19 cellular contexts compared by ENCODE assay signal in the genomic region with DNA sequence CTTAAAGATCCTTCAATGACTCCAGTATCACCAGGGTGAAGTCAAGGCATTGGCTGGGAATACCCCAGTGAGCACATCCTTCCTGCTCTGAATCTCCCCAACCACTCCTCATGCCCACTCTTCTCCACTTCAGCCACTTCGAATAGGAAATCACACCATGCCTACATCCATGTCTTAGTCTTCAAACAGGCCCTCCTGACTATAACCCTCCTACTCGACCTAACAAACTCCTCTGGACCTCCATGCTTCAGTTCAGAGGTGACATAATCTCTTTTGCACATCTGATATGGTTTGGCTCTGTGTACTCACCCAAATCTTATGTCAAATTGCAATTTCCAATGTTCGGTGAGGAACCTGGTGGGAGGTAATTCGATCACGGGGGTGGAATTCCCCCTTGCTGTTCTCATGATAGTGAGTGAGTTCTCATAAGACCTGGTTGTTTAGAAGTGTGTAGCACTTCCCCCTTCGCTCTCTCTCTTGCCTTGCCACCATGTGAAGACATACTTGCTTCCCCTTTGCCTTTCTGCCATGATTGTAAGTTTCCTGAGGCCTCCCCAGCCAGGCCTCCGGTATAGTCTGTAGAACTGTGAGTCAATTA.
DNase-seq lines count a peak whose midpoint lies in the region; ATAC-seq, FAIRE-seq and TF ChIP-seq lines count a peak whose summit lies in the region.
"Had no signal": no experiment of that assay in that cellular context is flagged by ENCODE, and none has a peak within 500 bp of the region (broad histone marks: within the 10 kb centered on the region; RNA-seq: fewer than 3 reads in every experiment).

No MANE protein-coding gene starts in this region.

- POLR2A ChIA-PET in MCF 10A (lab: Yijun Ruan, JAX) = no interaction called here

- no peak overlapping the region for H3K27ac Mint-ChIP-seq in MCF 10A (ENCODE audit: low read depth, unreplicated experiment)

- no peaks in the 10 kb centered on the region for H3K27me3 ChIP-seq in bronchial epithelial cell (ENCODE audit: control insufficient read depth, insufficient read depth, low read length)
- H3K27me3 ChIP-seq: ascending aorta; BLaER1 treated with 17β-estradiol and CSF1 and Interleukin-3, amounts not matched to agents 10 nM and 100 nM; foreskin keratinocyte; Peyer's patch; tibial artery had no signal

- BruUV-seq in MCF 10A (replicated peaks; lab: Mats Ljungman, UMichigan) = no TSS peak

- peaks cover 10% of the 10 kb centered on the region for H3K36me3 ChIP-seq in bronchial epithelial cell (ENCODE audit: control insufficient read depth, insufficient read depth, low read length)

- intact Hi-C loops in MCF 10A (cut with micrococcal nuclease) = no loop called here

- TF ChIP-seq CTCF in bronchial epithelial cell (IDR thresholded peaks at IDR 0.05; ENCODE audit: insufficient read depth, low read length, severe bottlenecking) (no peak), MCF 10A (IDR thresholded peaks at IDR 0.05; ENCODE audit: unreplicated experiment) (no peak)

- H3K4me3 Mint-ChIP-seq in MCF 10A (ENCODE audit: unreplicated experiment) = no peak overlapping the region

- H3K27me3 Mint-ChIP-seq in MCF 10A (ENCODE audit: insufficient read depth, unreplicated experiment) = no peaks in the 10 kb centered on the region

- DNase-seq in bronchial epithelial cell (ENCODE audit: low read depth) (no peak), GM19239 (ENCODE audit: insufficient read length, low spot score) (no peak), amygdala (lab: John Stamatoyannopoulos, UW) (no peak), MCF 10A (ENCODE audit: unreplicated experiment) (no peak)
- DNase-seq: activated CD8-positive, alpha-beta memory T cell treated with anti-CD3 and anti-CD28 coated beads for 24 hours; activated gamma-delta T cell; foreskin keratinocyte; left ventricle myocardium superior; NCI-H774; Peyer's patch; tibial artery had no signal

- peaks cover 10% of the 10 kb centered on the region for H3K4me1 Mint-ChIP-seq in MCF 10A (ENCODE audit: insufficient read depth, unreplicated experiment)

- H3K4me3 ChIP-seq in bronchial epithelial cell (ENCODE audit: low read depth, low read length) = no peak overlapping the region
- H3K4me3 ChIP-seq: ascending aorta; BLaER1 treated with 17β-estradiol and CSF1 and Interleukin-3, amounts not matched to agents 10 nM and 100 nM; Peyer's patch; tibial artery had no signal

- CTCF ChIA-PET in MCF 10A (lab: Yijun Ruan, JAX) = no interaction called here

- ATAC-seq in GM18502 (IDR thresholded peaks at IDR 0.05; ENCODE audit: poor library complexity, unreplicated experiment) (peak; percentile 76), GM19025 (IDR thresholded peaks at IDR 0.05; ENCODE audit: low read depth, unreplicated experiment) (peak; percentile 50), HG03159 (IDR thresholded peaks at IDR 0.05; ENCODE audit: unreplicated experiment) (peak; percentile 49)
- ATAC-seq: foreskin keratinocyte, SK-N-SH treated with all-trans-retinoic acid at 6 μM for 48 hours had no signal

- peaks cover 78% of the 10 kb centered on the region for H3K36me3 Mint-ChIP-seq in MCF 10A (ENCODE audit: insufficient read depth, unreplicated experiment)

- FAIRE-seq in bronchial epithelial cell (lab: Jason Lieb, UNC) (peak; percentile 7), GM19239 (lab: Jason Lieb, UNC) (no peak)
- FAIRE-seq: endometrium, H1 had no signal

- no peaks in the 10 kb centered on the region for H3K9me3 Mint-ChIP-seq in MCF 10A (ENCODE audit: unreplicated experiment)
